ENCODE assay signal across 11 cellular contexts in genomic region chr3:131386429-131386926, GRCh38. TPM values are rescaled to one million over a fixed set of nuclear protein-coding genes. Genes with fewer than 3 reads are reported as not detected.
DNase-seq lines count a peak whose midpoint lies in the region; ATAC-seq, FAIRE-seq and TF ChIP-seq lines count a peak whose summit lies in the region.
"Had no signal": no experiment of that assay in that cellular context is flagged by ENCODE, and none has a peak within 500 bp of the region (broad histone marks: within the 10 kb centered on the region; RNA-seq: fewer than 3 reads in every experiment).

No MANE protein-coding gene starts in this region.

- H3K79me1 ChIP-seq in neuronal stem cell (ENCODE audit: low read depth, low read length): peaks cover 6% of the 10 kb centered on the region

- H3K27ac Mint-ChIP-seq in CD14-positive monocyte: peak overlapping the region; percentile 75 to 94 (median 93)

- no peak overlapping the region for H3K23ac ChIP-seq in neuronal stem cell (ENCODE audit: low read depth, low read length, poor library complexity)

- no peaks in the 10 kb centered on the region for H3K27me3 ChIP-seq in pancreas
- no peaks in the 10 kb centered on the region for H3K27me3 ChIP-seq in neuronal stem cell (ENCODE audit: control insufficient read depth in 3 of 3, insufficient read depth in 3 of 3, low read depth in 1 of 3, low read length in 3 of 3)

- peaks cover 32 to 37% of the 10 kb centered on the region in 2 donors for H3K36me3 Mint-ChIP-seq in CD14-positive monocyte

- no peak overlapping the region for H2BK15ac ChIP-seq in neuronal stem cell (ENCODE audit: low read length)

- no peak overlapping the region for H2BK5ac ChIP-seq in neuronal stem cell (ENCODE audit: low read length)

- no peak overlapping the region for H3K4me2 ChIP-seq in neuronal stem cell (ENCODE audit: insufficient read depth, low read length, poor library complexity, severe bottlenecking)

- peak; percentile 13 for FAIRE-seq in pancreas (lab: Jason Lieb, UNC)

- H3K9me3 ChIP-seq in pancreas (no peaks in the 10 kb centered on the region), neuronal stem cell (replicated peaks in 1 of 2; ENCODE audit: control insufficient read depth in 2 of 2, insufficient read depth in 1 of 2, low read depth in 1 of 2, low read length in 2 of 2) (no peaks in the 10 kb centered on the region)

- no peaks in the 10 kb centered on the region for H3K9me3 Mint-ChIP-seq in CD14-positive monocyte
- H3K9me3 Mint-ChIP-seq: neural crest cell had no signal

- H4K8ac ChIP-seq in neuronal stem cell (ENCODE audit: low read depth, low read length): no peak overlapping the region

- intact Hi-C loops in CD14-positive monocyte (cut with micrococcal nuclease): no loop called here
- intact Hi-C loops in pancreas (cut with DNase I): no loop called here

- H3K14ac ChIP-seq in neuronal stem cell (ENCODE audit: low read length): no peak overlapping the region

- TF ChIP-seq CTCF in CD14-positive monocyte (IDR thresholded peaks at IDR 0.05): no peak
- TF ChIP-seq CTCF in fibroblast of pulmonary artery (IDR thresholded peaks at IDR 0.05; ENCODE audit: low read length, missing control alignments): no peak
- TF ChIP-seq CTCF in pancreas (IDR thresholded peaks at IDR 0.05): no peak

- 70 to 78% methylated on average over 5 of the region's 5 CpGs for WGBS in pancreas, 2 donors
- no CpG with 5 or more reads among the region's 5 CpGs for WGBS in neuronal stem cell (ENCODE audit: extremely low coverage in 2 of 2, insufficient read length in 2 of 2, insufficient replicate concordance in 1 of 2), 2 donors

- peak overlapping the region; percentile 66 to 84 for H3K4me3 Mint-ChIP-seq in CD14-positive monocyte
- H3K4me3 Mint-ChIP-seq: neural crest cell had no signal

- no peak overlapping the region for H3K18ac ChIP-seq in neuronal stem cell (ENCODE audit: low read length)

- no peak overlapping the region for H2BK120ac ChIP-seq in neuronal stem cell (ENCODE audit: low read depth, low read length)

- no peak overlapping the region for H4K91ac ChIP-seq in neuronal stem cell (ENCODE audit: low read depth, low read length, poor library complexity)

- H3K27me3 Mint-ChIP-seq in CD14-positive monocyte (ENCODE audit: low read depth in 3 of 3): peaks cover 0 to 2% (median 0%) of the 10 kb centered on the region in 3 donors

- H2AFZ ChIP-seq in neuronal stem cell (ENCODE audit: low read length): no peak overlapping the region

- H3K9ac ChIP-seq in neuronal stem cell (ENCODE audit: low read depth, low read length, poor library complexity): no peak overlapping the region

- no peak overlapping the region for H3K4ac ChIP-seq in neuronal stem cell (ENCODE audit: low read length)

- DNase-seq in CD14-positive monocyte (ENCODE audit: low spot score) (peak; percentile 77), SKM-1 (lab: John Stamatoyannopoulos, UW; ENCODE audit: unreplicated experiment) (peak; percentile 84), fibroblast of pulmonary artery (ENCODE audit: low read depth) (peak; percentile 55), pancreas (peak in 1 of 6 donors; percentile 63), neuronal stem cell (ENCODE audit: low spot score) (no peak), NCI-H524 (lab: John Stamatoyannopoulos, UW) (no peak), SK-N-DZ (ENCODE audit: low spot score) (no peak), DMS114 treated with DMSO at 0.1 percent for 48 hours (lab: John Stamatoyannopoulos, UW; ENCODE audit: unreplicated experiment) (no peak)
- DNase-seq: DND-41, GOT3 had no signal

- peak in 3 of 4 donors; percentile 47 to 74 (median 59) for ATAC-seq in pancreas

- H3K4me1 ChIP-seq in pancreas (peaks cover 0 to 9% (median 0%) of the 10 kb centered on the region in 3 donors), neuronal stem cell (ENCODE audit: control insufficient read depth in 2 of 2, insufficient read depth in 1 of 2, low read depth in 1 of 2, low read length in 2 of 2) (no peaks in the 10 kb centered on the region)

- no peak overlapping the region for H2AK5ac ChIP-seq in neuronal stem cell (ENCODE audit: low read depth, low read length)

- no peak overlapping the region for H3K4me3 ChIP-seq in fibroblast of pulmonary artery (replicated peaks; ENCODE audit: low read depth, low read length)
- no peak overlapping the region for H3K4me3 ChIP-seq in pancreas
- no peak overlapping the region for H3K4me3 ChIP-seq in neuronal stem cell (ENCODE audit: low read length in 2 of 2)

- H3K36me3 ChIP-seq in pancreas (no peaks in the 10 kb centered on the region), neuronal stem cell (replicated peaks in 1 of 2; ENCODE audit: control insufficient read depth in 2 of 2, insufficient read depth in 2 of 2, low read length in 2 of 2) (peaks cover 19 to 40% of the 10 kb centered on the region in 2 donors)

- peaks cover 81% of the 10 kb centered on the region for H3K4me1 Mint-ChIP-seq in CD14-positive monocyte

- H2BK12ac ChIP-seq in neuronal stem cell (ENCODE audit: low read length): no peak overlapping the region

- H3K27ac ChIP-seq in pancreas: no peak overlapping the region
- no peak overlapping the region for H3K27ac ChIP-seq in neuronal stem cell (replicated peaks; ENCODE audit: low read length)

RNA-seq across cellular contexts. Expression of gene NUDT16, which starts 4.9 kb away (rescaled TPM):
- polyA plus RNA-seq in CD14-positive monocyte: 10 to 100 TPM; 23.6 to 27.0 TPM
- total RNA-seq in pancreas: 10 to 100 TPM in 2 of 6 donors, 1 to 10 TPM in 4; 4.1 to 12.9 (median 7.7) TPM
- polyA plus RNA-seq in pancreas: 10 to 100 TPM in 1 of 2 donors, 1 to 10 TPM in 1; 9.8 to 14.1 TPM
- 14.8 TPM for polyA plus RNA-seq in neuronal stem cell (2013, experiment 1 of 2)
- polyA plus RNA-seq in neuronal stem cell (2013, experiment 2 of 2): 14.5 TPM
- 16.9 and 20.3 TPM in 2 replicates for polyA plus RNA-seq in SK-N-DZ (2014; cell fraction: cytosol; rRNA removed)
- 21.2 and 26.1 TPM in 2 replicates for polyA plus RNA-seq in SK-N-DZ (2014; cell fraction: nucleus; rRNA removed)

Comparison
In these comparisons a context has a peak if more than half of its experiments do, and no peak if none do; other contexts are left out.
1. DNase-seq: peak in CD14-positive monocyte (single experiment), SKM-1 (single experiment) and fibroblast of pulmonary artery (single experiment); none in neuronal stem cell (single experiment), NCI-H524 (0 of 2), SK-N-DZ (single experiment) and DMS114 treated with DMSO at 0.1 percent for 48 hours (single experiment).